9 cellular contexts compared by ENCODE assay signal in genomic region chr16:71358464-71359031, GRCh38. TPM values are rescaled to one million over a fixed set of nuclear protein-coding genes. Genes with fewer than 3 reads are reported as not detected.
A peak's percentile ranks its signal among the peaks of the same experiment; 100 is the strongest.
DNase-seq lines count a peak whose midpoint lies in the region; ATAC-seq, FAIRE-seq and TF ChIP-seq lines count a peak whose summit lies in the region.
"Had no signal": no experiment of that assay in that cellular context is flagged by ENCODE, and none has a peak within 500 bp of the region (broad histone marks: within the 10 kb centered on the region; RNA-seq: fewer than 3 reads in every experiment).

Gene CALB2 (plus strand): TSS chr16:71358723. CDS start chr16:71358793, 70 bp downstream.

- H3K4me3 ChIP-seq in CD4-positive, CD25-positive, alpha-beta regulatory T cell (ENCODE audit: low read depth, low read length), result no peak within 1 kb of the TSS
- H3K4me3 ChIP-seq in pancreas, result peak within 1 kb of the TSS in 2 of 4 donors; percentile 28 to 39
- peak within 1 kb of the TSS in 1 of 2 donors; percentile 26 for H3K4me3 ChIP-seq in tibial artery

- peaks cover 8% of the 10 kb centered on the region for H3K4me1 ChIP-seq in CD4-positive, CD25-positive, alpha-beta regulatory T cell (ENCODE audit: control insufficient read depth, insufficient read depth, low read length, poor library complexity, severe bottlenecking)
- H3K4me1 ChIP-seq in pancreas (peaks cover 0 to 3% (median 0%) of the 10 kb centered on the region in 3 donors), tibial artery (peaks cover 0 to 19% (median 10%) of the 10 kb centered on the region in 4 donors)

- no peak for FAIRE-seq in pancreas (lab: Jason Lieb, UNC)
- FAIRE-seq: TTC549 had no signal

- H3K27me3 Mint-ChIP-seq in CD4-positive, CD25-positive, alpha-beta regulatory T cell, result peaks cover 21% of the 10 kb centered on the region

- H3K4me3 Mint-ChIP-seq in CD4-positive, CD25-positive, alpha-beta regulatory T cell, result no peak within 1 kb of the TSS

- no peaks in the 10 kb centered on the region for H3K9me3 Mint-ChIP-seq in CD4-positive, CD25-positive, alpha-beta regulatory T cell

- no peaks in the 10 kb centered on the region for H3K36me3 ChIP-seq in CD4-positive, CD25-positive, alpha-beta regulatory T cell (ENCODE audit: control insufficient read depth, insufficient read depth, low read length)
- H3K36me3 ChIP-seq in pancreas, result no peaks in the 10 kb centered on the region
- no peaks in the 10 kb centered on the region for H3K36me3 ChIP-seq in tibial artery

- ATAC-seq in CD4-positive, CD25-positive, alpha-beta regulatory T cell (ENCODE audit: low read depth in 2 of 2), result peak; percentile 71 to 79
- ATAC-seq in GM19324 (IDR thresholded peaks at IDR 0.05; ENCODE audit: low FRiP score, unreplicated experiment), result peak; percentile 75
- peak; percentile 90 for ATAC-seq in HG03521 (IDR thresholded peaks at IDR 0.05; ENCODE audit: unreplicated experiment)
- peak; percentile 93 to 97 (median 96) for ATAC-seq in pancreas

- no peaks in the 10 kb centered on the region for H3K27me3 ChIP-seq in CD4-positive, CD25-positive, alpha-beta regulatory T cell (ENCODE audit: control insufficient read depth, insufficient read depth, low read length)
- peaks cover 0 to 14% (median 2%) of the 10 kb centered on the region in 4 donors for H3K27me3 ChIP-seq in pancreas
- H3K27me3 ChIP-seq in tibial artery, result peaks cover 0 to 32% of the 10 kb centered on the region in 2 donors

- peak; percentile 33 to 56 (median 56) for DNase-seq in CD4-positive, CD25-positive, alpha-beta regulatory T cell
- peak; percentile 46 for DNase-seq in RPMI7951 (ENCODE audit: low read depth)
- peak; percentile 60 for DNase-seq in activated naive CD4-positive, alpha-beta T cell treated with Interleukin-2 at 50 U/mL for 16 hours
- peak; percentile 22 for DNase-seq in globus pallidus (ENCODE audit: low spot score)
- DNase-seq in pancreas, result peak; percentile 38 to 93 (median 78)
- DNase-seq in tibial artery, result peak; percentile 59 to 69

- intact Hi-C loops in pancreas (cut with DNase I), result no loop called here
- intact Hi-C loops in tibial artery (cut with DNase I; ENCODE audit: low total_unique reads), result no loop called here

- H3K36me3 Mint-ChIP-seq in CD4-positive, CD25-positive, alpha-beta regulatory T cell, result no peaks in the 10 kb centered on the region

- TF ChIP-seq CTCF in pancreas (IDR thresholded peaks at IDR 0.05) (peak; percentile 98 to 99 (median 98)), tibial artery (IDR thresholded peaks at IDR 0.05) (peak; percentile 92 to 94)

- H3K9me3 ChIP-seq in CD4-positive, CD25-positive, alpha-beta regulatory T cell (ENCODE audit: control insufficient read depth in 2 of 2, low read length in 2 of 2), result no peaks in the 10 kb centered on the region
- H3K9me3 ChIP-seq in pancreas (no peaks in the 10 kb centered on the region), tibial artery (no peaks in the 10 kb centered on the region)

- no peak within 1 kb of the TSS for H3K27ac Mint-ChIP-seq in CD4-positive, CD25-positive, alpha-beta regulatory T cell

- H3K27ac ChIP-seq in CD4-positive, CD25-positive, alpha-beta regulatory T cell (ENCODE audit: insufficient read depth, low read length, poor library complexity, severe bottlenecking), result no peak within 1 kb of the TSS
- H3K27ac ChIP-seq in pancreas (no peak within 1 kb of the TSS), tibial artery (no peak within 1 kb of the TSS)

- 1 to 2% methylated on average over 49 to 55 of the region's 55 CpGs for WGBS in pancreas, 2 donors

- peaks cover 0 to 6% (median 2%) of the 10 kb centered on the region in 4 donors for H3K4me1 Mint-ChIP-seq in CD4-positive, CD25-positive, alpha-beta regulatory T cell

RNA-seq across cellular contexts. Expression of gene CALB2, which starts in this region (rescaled TPM):
- total RNA-seq in CD4-positive, CD25-positive, alpha-beta regulatory T cell, result not detected
- polyA plus RNA-seq in CD4-positive, CD25-positive, alpha-beta regulatory T cell, result not detected
- 1.2 and 3.2 TPM in 2 replicates for total RNA-seq in RPMI7951 (2014; rRNA removed; shearing (Covaris generic))
- 1 to 10 TPM in 1 of 6 donors, under 1 TPM in 5; 0.13 to 2.5 (median 0.17) TPM for total RNA-seq in pancreas
- polyA plus RNA-seq in pancreas, result 1 to 10 TPM in 1 of 2 donors, under 1 TPM in 1; 0.49 to 1.9 TPM

Comparison
In these comparisons a context has a peak if more than half of its experiments do, and no peak if none do; other contexts are left out.
1. Peak in DNase-seq and ATAC-seq in CD4-positive, CD25-positive, alpha-beta regulatory T cell; RNA of the gene not detected or under 1 TPM.
2. DNase-seq: peak in every context shown above with its lines; median percentile 78 in pancreas; 64 in tibial artery; 60 in activated naive CD4-positive, alpha-beta T cell treated with Interleukin-2 at 50 U/mL for 16 hours; 56 in CD4-positive, CD25-positive, alpha-beta regulatory T cell; 46 in RPMI7951; 22 in globus pallidus.